In the genomic region with DNA sequence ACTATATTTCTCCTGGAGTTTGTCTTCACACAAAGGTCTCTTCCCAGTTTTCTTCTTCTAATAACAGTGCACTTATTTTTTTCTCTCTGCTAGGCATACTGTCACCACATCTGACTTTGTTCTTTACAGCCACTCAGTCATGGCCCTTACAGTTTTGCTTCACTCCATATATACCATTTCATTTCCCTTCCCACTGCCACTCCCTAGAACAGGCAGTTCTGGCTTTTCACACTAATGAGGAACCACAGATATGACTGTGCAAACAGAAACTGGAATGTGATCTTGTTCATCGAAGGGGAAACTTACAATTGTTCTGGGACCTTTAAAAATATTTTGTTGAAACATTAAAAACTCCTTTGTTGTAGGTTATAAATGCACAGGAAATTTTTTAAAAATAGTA, we compare ENCODE assay signal across 1 cellular context.
TF ChIP-seq lines count a peak whose summit lies in the region.

No MANE protein-coding gene starts in this region.

TF ChIP-seq in HepG2, 621 proteins besides CTCF, POLR2A, EP300 and RAD21 (continued from another document):
- TF ChIP-seq, protein P1, sequence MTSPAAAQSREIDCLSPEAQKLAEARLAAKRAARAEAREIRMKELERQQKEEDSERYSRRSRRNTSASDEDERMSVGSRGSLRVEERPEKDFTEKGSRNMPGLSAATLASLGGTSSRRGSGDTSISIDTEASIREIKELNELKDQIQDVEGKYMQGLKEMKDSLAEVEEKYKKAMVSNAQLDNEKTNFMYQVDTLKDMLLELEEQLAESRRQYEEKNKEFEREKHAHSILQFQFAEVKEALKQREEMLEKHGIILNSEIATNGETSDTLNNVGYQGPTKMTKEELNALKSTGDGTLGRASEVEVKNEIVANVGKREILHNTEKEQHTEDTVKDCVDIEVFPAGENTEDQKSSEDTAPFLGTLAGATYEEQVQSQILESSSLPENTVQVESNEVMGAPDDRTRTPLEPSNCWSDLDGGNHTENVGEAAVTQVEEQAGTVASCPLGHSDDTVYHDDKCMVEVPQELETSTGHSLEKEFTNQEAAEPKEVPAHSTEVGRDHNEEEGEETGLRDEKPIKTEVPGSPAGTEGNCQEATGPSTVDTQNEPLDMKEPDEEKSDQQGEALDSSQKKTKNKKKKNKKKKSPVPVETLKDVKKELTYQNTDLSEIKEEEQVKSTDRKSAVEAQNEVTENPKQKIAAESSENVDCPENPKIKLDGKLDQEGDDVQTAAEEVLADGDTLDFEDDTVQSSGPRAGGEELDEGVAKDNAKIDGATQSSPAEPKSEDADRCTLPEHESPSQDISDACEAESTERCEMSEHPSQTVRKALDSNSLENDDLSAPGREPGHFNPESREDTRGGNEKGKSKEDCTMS (CRISPR knock-in tag; conservative IDR thresholded peaks at IDR 0.05) = no peak
- TF ChIP-seq, protein P2, sequence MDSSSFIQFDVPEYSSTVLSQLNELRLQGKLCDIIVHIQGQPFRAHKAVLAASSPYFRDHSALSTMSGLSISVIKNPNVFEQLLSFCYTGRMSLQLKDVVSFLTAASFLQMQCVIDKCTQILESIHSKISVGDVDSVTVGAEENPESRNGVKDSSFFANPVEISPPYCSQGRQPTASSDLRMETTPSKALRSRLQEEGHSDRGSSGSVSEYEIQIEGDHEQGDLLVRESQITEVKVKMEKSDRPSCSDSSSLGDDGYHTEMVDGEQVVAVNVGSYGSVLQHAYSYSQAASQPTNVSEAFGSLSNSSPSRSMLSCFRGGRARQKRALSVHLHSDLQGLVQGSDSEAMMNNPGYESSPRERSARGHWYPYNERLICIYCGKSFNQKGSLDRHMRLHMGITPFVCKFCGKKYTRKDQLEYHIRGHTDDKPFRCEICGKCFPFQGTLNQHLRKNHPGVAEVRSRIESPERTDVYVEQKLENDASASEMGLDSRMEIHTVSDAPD (CRISPR knock-in tag; IDR thresholded peaks at IDR 0.05) = no peak
- TF ChIP-seq, protein P3, sequence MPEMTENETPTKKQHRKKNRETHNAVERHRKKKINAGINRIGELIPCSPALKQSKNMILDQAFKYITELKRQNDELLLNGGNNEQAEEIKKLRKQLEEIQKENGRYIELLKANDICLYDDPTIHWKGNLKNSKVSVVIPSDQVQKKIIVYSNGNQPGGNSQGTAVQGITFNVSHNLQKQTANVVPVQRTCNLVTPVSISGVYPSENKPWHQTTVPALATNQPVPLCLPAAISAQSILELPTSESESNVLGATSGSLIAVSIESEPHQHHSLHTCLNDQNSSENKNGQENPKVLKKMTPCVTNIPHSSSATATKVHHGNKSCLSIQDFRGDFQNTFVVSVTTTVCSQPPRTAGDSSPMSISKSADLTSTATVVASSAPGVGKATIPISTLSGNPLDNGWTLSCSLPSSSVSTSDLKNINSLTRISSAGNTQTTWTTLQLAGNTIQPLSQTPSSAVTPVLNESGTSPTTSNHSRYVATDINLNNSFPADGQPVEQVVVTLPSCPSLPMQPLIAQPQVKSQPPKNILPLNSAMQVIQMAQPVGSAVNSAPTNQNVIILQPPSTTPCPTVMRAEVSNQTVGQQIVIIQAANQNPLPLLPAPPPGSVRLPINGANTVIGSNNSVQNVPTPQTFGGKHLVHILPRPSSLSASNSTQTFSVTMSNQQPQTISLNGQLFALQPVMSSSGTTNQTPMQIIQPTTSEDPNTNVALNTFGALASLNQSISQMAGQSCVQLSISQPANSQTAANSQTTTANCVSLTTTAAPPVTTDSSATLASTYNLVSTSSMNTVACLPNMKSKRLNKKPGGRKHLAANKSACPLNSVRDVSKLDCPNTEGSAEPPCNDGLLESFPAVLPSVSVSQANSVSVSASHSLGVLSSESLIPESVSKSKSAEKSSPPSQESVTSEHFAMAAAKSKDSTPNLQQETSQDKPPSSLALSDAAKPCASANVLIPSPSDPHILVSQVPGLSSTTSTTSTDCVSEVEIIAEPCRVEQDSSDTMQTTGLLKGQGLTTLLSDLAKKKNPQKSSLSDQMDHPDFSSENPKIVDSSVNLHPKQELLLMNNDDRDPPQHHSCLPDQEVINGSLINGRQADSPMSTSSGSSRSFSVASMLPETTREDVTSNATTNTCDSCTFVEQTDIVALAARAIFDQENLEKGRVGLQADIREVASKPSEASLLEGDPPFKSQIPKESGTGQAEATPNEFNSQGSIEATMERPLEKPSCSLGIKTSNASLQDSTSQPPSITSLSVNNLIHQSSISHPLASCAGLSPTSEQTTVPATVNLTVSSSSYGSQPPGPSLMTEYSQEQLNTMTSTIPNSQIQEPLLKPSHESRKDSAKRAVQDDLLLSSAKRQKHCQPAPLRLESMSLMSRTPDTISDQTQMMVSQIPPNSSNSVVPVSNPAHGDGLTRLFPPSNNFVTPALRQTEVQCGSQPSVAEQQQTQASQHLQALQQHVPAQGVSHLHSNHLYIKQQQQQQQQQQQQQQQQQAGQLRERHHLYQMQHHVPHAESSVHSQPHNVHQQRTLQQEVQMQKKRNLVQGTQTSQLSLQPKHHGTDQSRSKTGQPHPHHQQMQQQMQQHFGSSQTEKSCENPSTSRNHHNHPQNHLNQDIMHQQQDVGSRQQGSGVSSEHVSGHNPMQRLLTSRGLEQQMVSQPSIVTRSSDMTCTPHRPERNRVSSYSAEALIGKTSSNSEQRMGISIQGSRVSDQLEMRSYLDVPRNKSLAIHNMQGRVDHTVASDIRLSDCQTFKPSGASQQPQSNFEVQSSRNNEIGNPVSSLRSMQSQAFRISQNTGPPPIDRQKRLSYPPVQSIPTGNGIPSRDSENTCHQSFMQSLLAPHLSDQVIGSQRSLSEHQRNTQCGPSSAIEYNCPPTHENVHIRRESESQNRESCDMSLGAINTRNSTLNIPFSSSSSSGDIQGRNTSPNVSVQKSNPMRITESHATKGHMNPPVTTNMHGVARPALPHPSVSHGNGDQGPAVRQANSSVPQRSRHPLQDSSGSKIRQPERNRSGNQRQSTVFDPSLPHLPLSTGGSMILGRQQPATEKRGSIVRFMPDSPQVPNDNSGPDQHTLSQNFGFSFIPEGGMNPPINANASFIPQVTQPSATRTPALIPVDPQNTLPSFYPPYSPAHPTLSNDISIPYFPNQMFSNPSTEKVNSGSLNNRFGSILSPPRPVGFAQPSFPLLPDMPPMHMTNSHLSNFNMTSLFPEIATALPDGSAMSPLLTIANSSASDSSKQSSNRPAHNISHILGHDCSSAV (CRISPR knock-in tag; IDR thresholded peaks at IDR 0.05; ENCODE audit: borderline replicate concordance) = no peak
- TF ChIP-seq RBAK (CRISPR knock-in tag; IDR thresholded peaks at IDR 0.05) (no peak), ZNF569 (CRISPR knock-in tag; IDR thresholded peaks at IDR 0.05; ENCODE audit: borderline replicate concordance) (no peak), PHF21A (CRISPR knock-in tag; IDR thresholded peaks at IDR 0.05) (no peak)
- TF ChIP-seq, protein P4, sequence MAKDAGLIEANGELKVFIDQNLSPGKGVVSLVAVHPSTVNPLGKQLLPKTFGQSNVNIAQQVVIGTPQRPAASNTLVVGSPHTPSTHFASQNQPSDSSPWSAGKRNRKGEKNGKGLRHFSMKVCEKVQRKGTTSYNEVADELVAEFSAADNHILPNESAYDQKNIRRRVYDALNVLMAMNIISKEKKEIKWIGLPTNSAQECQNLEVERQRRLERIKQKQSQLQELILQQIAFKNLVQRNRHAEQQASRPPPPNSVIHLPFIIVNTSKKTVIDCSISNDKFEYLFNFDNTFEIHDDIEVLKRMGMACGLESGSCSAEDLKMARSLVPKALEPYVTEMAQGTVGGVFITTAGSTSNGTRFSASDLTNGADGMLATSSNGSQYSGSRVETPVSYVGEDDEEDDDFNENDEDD (CRISPR knock-in tag; IDR thresholded peaks at IDR 0.05; ENCODE audit: borderline replicate concordance) = no peak
- TF ChIP-seq, protein P5, sequence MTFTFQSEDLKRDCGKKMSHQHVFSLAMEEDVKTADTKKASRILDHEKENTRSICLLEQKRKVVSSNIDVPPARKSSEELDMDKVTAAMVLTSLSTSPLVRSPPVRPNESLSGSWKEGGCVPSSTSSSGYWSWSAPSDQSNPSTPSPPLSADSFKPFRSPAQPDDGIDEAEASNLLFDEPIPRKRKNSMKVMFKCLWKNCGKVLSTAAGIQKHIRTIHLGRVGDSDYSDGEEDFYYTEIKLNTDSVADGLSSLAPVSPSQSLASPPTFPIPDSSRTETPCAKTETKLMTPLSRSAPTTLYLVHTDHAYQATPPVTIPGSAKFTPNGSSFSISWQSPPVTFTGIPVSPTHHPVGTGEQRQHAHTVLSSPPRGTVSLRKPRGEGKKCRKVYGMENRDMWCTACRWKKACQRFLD (CRISPR knock-in tag; IDR thresholded peaks at IDR 0.05; ENCODE audit: borderline replicate concordance) = no peak
- TF ChIP-seq, protein P6, sequence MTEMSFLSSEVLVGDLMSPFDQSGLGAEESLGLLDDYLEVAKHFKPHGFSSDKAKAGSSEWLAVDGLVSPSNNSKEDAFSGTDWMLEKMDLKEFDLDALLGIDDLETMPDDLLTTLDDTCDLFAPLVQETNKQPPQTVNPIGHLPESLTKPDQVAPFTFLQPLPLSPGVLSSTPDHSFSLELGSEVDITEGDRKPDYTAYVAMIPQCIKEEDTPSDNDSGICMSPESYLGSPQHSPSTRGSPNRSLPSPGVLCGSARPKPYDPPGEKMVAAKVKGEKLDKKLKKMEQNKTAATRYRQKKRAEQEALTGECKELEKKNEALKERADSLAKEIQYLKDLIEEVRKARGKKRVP (CRISPR knock-in tag; IDR thresholded peaks at IDR 0.05) = no peak
